20 cellular contexts compared by ENCODE assay signal in the genomic region with DNA sequence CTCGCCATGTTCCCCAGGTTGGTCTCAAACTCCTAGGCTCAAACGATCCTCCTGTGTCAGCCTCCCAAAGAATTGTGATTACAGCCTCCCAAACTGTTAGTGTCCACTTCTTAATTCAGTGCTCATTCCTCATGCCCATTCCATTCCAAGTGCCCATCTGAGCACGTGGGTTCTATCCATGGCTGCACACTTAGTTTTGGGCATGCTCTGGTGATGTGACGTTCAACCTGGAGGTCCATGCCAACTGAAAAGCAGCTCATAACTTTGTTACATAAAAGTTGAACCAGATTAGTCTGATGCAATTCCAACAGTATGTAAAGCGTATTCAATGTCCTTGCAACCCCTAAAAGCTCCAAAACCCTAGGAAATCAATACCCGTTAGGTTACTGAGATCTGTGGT. TPM values are rescaled to one million over a fixed set of nuclear protein-coding genes. Genes with fewer than 3 reads are reported as not detected.
DNase-seq lines count a peak whose midpoint lies in the region; ATAC-seq, FAIRE-seq and TF ChIP-seq lines count a peak whose summit lies in the region.
"Had no signal": no experiment of that assay in that cellular context is flagged by ENCODE, and none has a peak within 500 bp of the region (broad histone marks: within the 10 kb centered on the region; RNA-seq: fewer than 3 reads in every experiment).

No MANE protein-coding gene starts in this region.

- no peaks in the 10 kb centered on the region for H3K9me3 Mint-ChIP-seq in MCF 10A (ENCODE audit: unreplicated experiment)
- no peaks in the 10 kb centered on the region for H3K9me3 Mint-ChIP-seq in T-cell
- H3K9me3 Mint-ChIP-seq in progenitor cell of endocrine pancreas (ENCODE audit: low read depth): peaks cover 3% of the 10 kb centered on the region
- H3K9me3 Mint-ChIP-seq: CD4-positive, alpha-beta T cell had no signal

- H3K4me1 Mint-ChIP-seq in MCF 10A (ENCODE audit: insufficient read depth, unreplicated experiment) (peaks cover 48% of the 10 kb centered on the region), T-cell (peaks cover 76 to 86% (median 84%) of the 10 kb centered on the region in 3 donors), progenitor cell of endocrine pancreas (ENCODE audit: low read depth) (peaks cover 41% of the 10 kb centered on the region)

- H2BK12ac ChIP-seq in H1 (ENCODE audit: low read depth, low read length): peak overlapping the region; percentile 7; the same call in 1 of the 2 replicates

- peak overlapping the region; percentile 37; the same call in 1 of the 2 replicates for H2BK5ac ChIP-seq in H1 (ENCODE audit: low read depth, low read length)

- H3K36me3 ChIP-seq in breast epithelium: no peaks in the 10 kb centered on the region
- H3K36me3 ChIP-seq in H1 (ENCODE audit: control insufficient read depth in 2 of 4, insufficient read depth in 4 of 4, low read length in 3 of 4): no peaks in the 10 kb centered on the region
- H3K36me3 ChIP-seq: gastrocnemius medialis, right atrium auricular region had no signal

- no peak for ATAC-seq in T-cell (replicated peaks in 1 of 4)
- ATAC-seq: mucosa of descending colon had no signal

- H3K9ac ChIP-seq in H1 (replicated peaks in 1 of 4; ENCODE audit: extremely low read depth in 1 of 4, low read depth in 3 of 4, low read length in 3 of 4): no peak overlapping the region

- TF ChIP-seq CTCF in MCF 10A (IDR thresholded peaks at IDR 0.05; ENCODE audit: unreplicated experiment) (no peak), breast epithelium (IDR thresholded peaks at IDR 0.05) (no peak), H1 (IDR thresholded peaks at IDR 0.05; ENCODE audit: control extremely low read depth in 1 of 3, insufficient read depth in 1 of 3, low read depth in 1 of 3, low read length in 3 of 3) (no peak), progenitor cell of endocrine pancreas (IDR thresholded peaks at IDR 0.05; ENCODE audit: unreplicated experiment) (no peak)

- H3K4ac ChIP-seq in H1 (replicated peaks; ENCODE audit: insufficient read length, low read depth, low read length): peak overlapping the region; percentile 6

- no peaks in the 10 kb centered on the region for H3K27me3 Mint-ChIP-seq in MCF 10A (ENCODE audit: insufficient read depth, unreplicated experiment)
- no peaks in the 10 kb centered on the region for H3K27me3 Mint-ChIP-seq in T-cell
- no peaks in the 10 kb centered on the region for H3K27me3 Mint-ChIP-seq in progenitor cell of endocrine pancreas
- H3K27me3 Mint-ChIP-seq: CD4-positive, alpha-beta T cell had no signal

- intact Hi-C loops in MCF 10A (cut with micrococcal nuclease): no loop called here
- intact Hi-C loops in breast epithelium (cut with DNase I; ENCODE audit: low total_unique reads): no loop called here
- intact Hi-C loops in cardiac septum (cut with DNase I): no loop called here

- H3K27ac ChIP-seq in breast epithelium (no peak overlapping the region), H1 (ENCODE audit: low read depth, low read length) (no peak overlapping the region)
- H3K27ac ChIP-seq: dorsolateral prefrontal cortex, gastrocnemius medialis, HL-60, right atrium auricular region, testis had no signal

- H3K4me3 ChIP-seq in breast epithelium (no peak overlapping the region), H1 (ENCODE audit: extremely low read depth in 1 of 4, insufficient read depth in 2 of 4, low read depth in 3 of 4, low read length in 4 of 4) (no peak overlapping the region)
- H3K4me3 ChIP-seq: dorsolateral prefrontal cortex, gastrocnemius medialis, mucosa of descending colon, right atrium auricular region, testis had no signal

- no peak for TF ChIP-seq EP300 in H1 (IDR thresholded peaks at IDR 0.05; ENCODE audit: borderline replicate concordance in 1 of 2, low read depth in 2 of 2, low read length in 2 of 2)

- H3K23ac ChIP-seq in H1 (ENCODE audit: insufficient read length): no peak overlapping the region

- H3K27me3 ChIP-seq in breast epithelium (no peaks in the 10 kb centered on the region), H1 (replicated peaks in 1 of 4; ENCODE audit: control insufficient read depth in 3 of 4, extremely low read depth in 1 of 4, insufficient read depth in 3 of 4, low read length in 3 of 4) (no peaks in the 10 kb centered on the region)
- H3K27me3 ChIP-seq: dorsolateral prefrontal cortex, gastrocnemius medialis, right atrium auricular region, testis had no signal

- peak overlapping the region; percentile 66 for H3K27ac Mint-ChIP-seq in MCF 10A (ENCODE audit: low read depth, unreplicated experiment)
- peak overlapping the region in 1 of 2 donors; percentile 53 for H3K27ac Mint-ChIP-seq in T-cell
- H3K27ac Mint-ChIP-seq in progenitor cell of endocrine pancreas: peak overlapping the region; percentile 41

- H2BK120ac ChIP-seq in H1 (replicated peaks; ENCODE audit: low read depth, low read length): peak overlapping the region; percentile 8

- no peaks in the 10 kb centered on the region for H3K23me2 ChIP-seq in H1 (ENCODE audit: low read depth, low read length)

- no peak overlapping the region for H3K4me3 Mint-ChIP-seq in MCF 10A (ENCODE audit: unreplicated experiment)
- peak overlapping the region in 2 of 3 donors; percentile 5 to 39 for H3K4me3 Mint-ChIP-seq in T-cell
- no peak overlapping the region for H3K4me3 Mint-ChIP-seq in progenitor cell of endocrine pancreas (ENCODE audit: low read depth)

- no peak for FAIRE-seq in H1 (lab: Jason Lieb, UNC)
- FAIRE-seq: TTC549 had no signal

- H2AFZ ChIP-seq in H1 (ENCODE audit: low read length): no peak overlapping the region

- H3K36me3 Mint-ChIP-seq in MCF 10A (ENCODE audit: insufficient read depth, unreplicated experiment): no peaks in the 10 kb centered on the region
- H3K36me3 Mint-ChIP-seq in T-cell: peaks cover 39% of the 10 kb centered on the region
- H3K36me3 Mint-ChIP-seq in progenitor cell of endocrine pancreas (ENCODE audit: insufficient read depth): peaks cover 3% of the 10 kb centered on the region

- no peak overlapping the region for H3K14ac ChIP-seq in H1 (ENCODE audit: insufficient read length)

- CTCF ChIA-PET in MCF 10A (lab: Yijun Ruan, JAX) (interaction anchor here (0.6 to 1.9 kb wide), 5 partner anchors 23 to 167 kb away, joined by 3 to 6 read pairs (median 3); no protein-coding TSS in a partner anchor), T-cell (lab: Charles Lee) (interaction anchor here in 1 of 2 donors (0.7 to 1.5 kb wide), 2 partner anchors 12 to 21 kb away, joined by 4 to 5 read pairs; no protein-coding TSS in a partner anchor), H1 (lab: Charles Lee; ENCODE audit: partially characterized antibody) (interaction anchor here (0.6 to 2.9 kb wide), 3 partner anchors 39 to 203 kb away, joined by 3 to 12 read pairs (median 3); no protein-coding TSS in a partner anchor)

- H3K9me3 ChIP-seq in breast epithelium (no peaks in the 10 kb centered on the region), H1 (ENCODE audit: insufficient read depth in 2 of 2, low read depth in 1 of 2, low read length in 1 of 2) (no peaks in the 10 kb centered on the region)
- H3K9me3 ChIP-seq: gastrocnemius medialis, mucosa of descending colon, right atrium auricular region, testis had no signal

- no peak overlapping the region for H3K56ac ChIP-seq in H1 (replicated peaks; ENCODE audit: insufficient read length, low read depth, low read length)

- peak overlapping the region; percentile 4 for H4K91ac ChIP-seq in H1 (replicated peaks; ENCODE audit: insufficient read length, low read length)

- TF ChIP-seq POLR2A in breast epithelium (IDR thresholded peaks at IDR 0.05) (no peak), H1 (IDR thresholded peaks at IDR 0.05; ENCODE audit: control extremely low read depth in 1 of 2, low read depth in 2 of 2, low read length in 2 of 2) (no peak)

- DNase-seq in MCF 10A (ENCODE audit: unreplicated experiment) (no peak), breast epithelium (ENCODE audit: low spot score in 2 of 2) (no peak), T-cell (no peak), H1 (ENCODE audit: low read depth in 1 of 2, low spot score in 2 of 2) (no peak), progenitor cell of endocrine pancreas (ENCODE audit: low spot score, unreplicated experiment) (no peak), cardiac septum (ENCODE audit: low spot score) (no peak), T-helper 1 cell (no peak)
- no peak for DNase-seq in stimulated activated CD4-positive, alpha-beta T cell treated with anti-CD3 and anti-CD28 coated beads, Interleukin-12 subunit alpha, Interleukin-12 subunit beta, amount 100 ng/mL, for 4 hours
- DNase-seq: activated CD4-positive, alpha-beta T cell treated with anti-CD3 and anti-CD28 coated beads for 4 hours; CD4-positive, alpha-beta T cell; dorsolateral prefrontal cortex; gastrocnemius medialis; mucosa of descending colon; NCI-H1694 treated with DMSO at 0.1 percent for 48 hours; NCI-H345; stimulated activated CD4-positive, alpha-beta T cell treated with anti-CD3 and anti-CD28 coated beads, Interleukin-15, amount 100 ng/mL, for 24 hours; testis had no signal

- peaks cover 23 to 98% of the 10 kb centered on the region in 2 experiments for H3K79me2 ChIP-seq in H1 (ENCODE audit: control insufficient read depth in 1 of 2, insufficient read depth in 2 of 2, low read length in 2 of 2)

- WGBS in H1 (ENCODE audit: extremely low coverage in 1 of 2, insufficient coverage in 1 of 2, insufficient read length in 1 of 2, insufficient replicate concordance in 2 of 2, low coverage in 1 of 2, low lambda C conversion rate in 2 of 2, missing lambda C conversion rate in 1 of 2), 2 experiments: 94% methylated on average over 6 of the region's 6 CpGs; no CpG with 5 or more reads in 1 of the 2 experiments

- H4K20me1 ChIP-seq in H1 (replicated peaks in 1 of 2; ENCODE audit: control insufficient read depth in 1 of 2, insufficient read depth in 2 of 2, low read length in 2 of 2): peaks cover 0 to 2% of the 10 kb centered on the region in 2 experiments

- H3K4me1 ChIP-seq in breast epithelium: peaks cover 0 to 18% of the 10 kb centered on the region in 2 donors
- peaks cover 8 to 28% (median 21%) of the 10 kb centered on the region in 4 experiments for H3K4me1 ChIP-seq in H1 (replicated peaks in 1 of 4; ENCODE audit: control insufficient read depth in 3 of 4, insufficient read depth in 4 of 4, low read length in 3 of 4)

- no peak overlapping the region; the same call in 1 of the 2 replicates for H2BK20ac ChIP-seq in H1 (ENCODE audit: low read length)

- peaks cover 5% of the 10 kb centered on the region; the same call in 1 of the 2 replicates for H3K79me1 ChIP-seq in H1 (ENCODE audit: low read depth, low read length)

- no peak overlapping the region for H2AK5ac ChIP-seq in H1 (ENCODE audit: low read depth, low read length)

- H3K4me2 ChIP-seq in H1 (ENCODE audit: insufficient read depth in 1 of 2, low read depth in 2 of 2, low read length in 2 of 2): peak overlapping the region in 1 of 2 experiments; percentile 38; a peak in 1 of 4 replicates

- no peak for TF ChIP-seq RAD21 in H1 (IDR thresholded peaks at IDR 0.05 in 1 of 2, conservative IDR thresholded peaks at IDR 0.05 in 1 of 2; ENCODE audit: low read depth in 2 of 2, low read length in 2 of 2)

- POLR2A ChIA-PET in MCF 10A (lab: Yijun Ruan, JAX) (interaction anchor here (1.4 to 7.6 kb wide), 6 partner anchors 8 to 71 kb away, joined by 3 to 79 read pairs (median 6); no protein-coding TSS in a partner anchor), T-cell (lab: Charles Lee) (interaction anchor here (0.6 to 0.8 kb wide), 3 partner anchors 11 to 913 kb away, joined by 3 to 12 read pairs (median 8); no protein-coding TSS in a partner anchor), H1 (lab: Charles Lee; ENCODE audit: partially characterized antibody) (interaction anchor here (1.3 kb wide), 1 partner anchor 71 kb away, joined by 3 read pairs; no protein-coding TSS in a partner anchor)

- H4K5ac ChIP-seq in H1 (ENCODE audit: insufficient read length, low read depth, low read length): no peak overlapping the region

- no peak overlapping the region for H4K8ac ChIP-seq in H1 (ENCODE audit: extremely low read depth, insufficient read depth, low read length)

- no TSS peak for BruUV-seq in MCF 10A (replicated peaks; lab: Mats Ljungman, UMichigan)

- 0 out of 2 replicates have a peak overlapping the region, but pooled peaks have one; percentile 4 for H2BK15ac ChIP-seq in H1 (ENCODE audit: low read length)

- no peak overlapping the region for H3K18ac ChIP-seq in H1 (ENCODE audit: extremely low read depth, low read length)

RNA-seq across cellular contexts. Expression of gene SNX9, which starts 11.5 kb away (rescaled TPM):
- total RNA-seq in MCF 10A (2022) (33.1 and 37.4 TPM in 2 replicates), breast epithelium (10 to 100 TPM; 61.6 to 83.2 (median 75.7) TPM), T-cell (10 to 100 TPM; 20.5 to 25.9 (median 23.7) TPM), progenitor cell of endocrine pancreas (29.3 and 31.5 TPM in 2 replicates), cardiac septum (34.2 TPM)
- total RNA-seq in H1 (2021; fragmentation: NEBNext Ultra II Directional; extraction: Animal tissue kit (Norgen Biotek cat#: 25700)): 23.1 and 23.2 TPM in 2 replicates
- 10.9 and 11.8 TPM in 2 replicates for polyA plus RNA-seq in H1 (2011; rRNA removed)
- polyA plus RNA-seq in H1 (2011; cell fraction: cytosol; rRNA removed): 17.8 TPM
- polyA plus RNA-seq in H1 (2011; cell fraction: nucleus; rRNA removed): 14.7 TPM
- polyA plus RNA-seq in H1 (2012, experiment 1 of 2): 14.0 to 18.2 TPM (median 16.2 TPM) in 4 replicates
- polyA plus RNA-seq in H1 (2012, experiment 2 of 2): 3.6 TPM
- 20.5 TPM for polyA plus RNA-seq in H1 (2013, experiment 1 of 2)
- polyA plus RNA-seq in H1 (2013, experiment 2 of 2): 20.3 TPM
- 15.1 and 15.9 TPM in 2 replicates for polyA minus RNA-seq in H1 (2011; rRNA and poly(A)+ RNA removed)
- polyA minus RNA-seq in H1 (2011; cell fraction: cytosol; rRNA and poly(A)+ RNA removed): 11.9 TPM
- 10.2 TPM for polyA minus RNA-seq in H1 (2011; cell fraction: nucleus; rRNA and poly(A)+ RNA removed)

Comparison
In these comparisons a context has a peak if more than half of its experiments do, and no peak if none do; other contexts are left out.
1. H3K4me3 Mint-ChIP-seq: peak in T-cell (2 of 3); none in MCF 10A (single experiment) and progenitor cell of endocrine pancreas (single experiment).